ENCODE assay signal across 22 cellular contexts in genomic region chr3:175186511-175186910, GRCh38.
"Had no signal": no experiment of that assay in that cellular context is flagged by ENCODE, and none has a peak within 500 bp of the region (broad histone marks: within the 10 kb centered on the region; RNA-seq: fewer than 3 reads in every experiment).

No MANE protein-coding gene starts in this region.

- H3K27me3 ChIP-seq: cardiac muscle cell, neutrophil, spleen, tibial nerve, vagina had no signal

- ATAC-seq: activated CD8-positive, alpha-beta memory T cell treated with anti-CD3 and anti-CD28 coated beads, Interleukin-2, amount 10 ng/mL, durations not matched to agents 7 days and 5 days; activated T-cell treated with anti-CD3 and anti-CD28 coated beads, Interleukin-2, amount 50 U/mL, for 4 hours; left colon; naive thymus-derived CD4-positive, alpha-beta T cell; right cardiac atrium; stimulated activated memory B cell treated with anti-CD40 and anti-IgM and Interleukin-4, amounts not matched to agents 10 μg/mL and 1 μg/mL and 100 μg/mL, for 72 hours had no signal

- H3K9me3 ChIP-seq: neutrophil, tibial nerve, vagina had no signal

- DNase-seq: activated CD4-positive, alpha-beta T cell treated with anti-CD3 and anti-CD28 coated beads for 1 hour; activated CD4-positive, alpha-beta T cell treated with anti-CD3 and anti-CD28 coated beads, Interleukin-2, amount 50 U/mL, for 48 hours; activated CD8-positive, alpha-beta memory T cell treated with anti-CD3 and anti-CD28 coated beads, Interleukin-2, amount 10 ng/mL, durations not matched to agents 7 days and 5 days; activated gamma-delta T cell; activated naive CD8-positive, alpha-beta T cell treated with anti-CD3 and anti-CD28 coated beads for 36 hours; activated T-cell treated with anti-CD3 and anti-CD28 coated beads, Interleukin-2, amount 50 U/mL, for 4 hours; anterior cingulate cortex; effector CD8-positive, alpha-beta T cell; hypothalamus; left colon; naive thymus-derived CD4-positive, alpha-beta T cell; right cardiac atrium; spleen; stimulated activated CD4-positive, alpha-beta T cell treated with anti-CD3 and anti-CD28 coated beads, Interleukin-1b, Interleukin-23, amount 100 ng/mL, for 48 hours; T1000 had no signal

- H3K4me1 ChIP-seq: spleen, tibial nerve, vagina had no signal

- H3K27ac ChIP-seq: cardiac muscle cell, coronary artery, neutrophil, spleen, tibial nerve, vagina had no signal

- H3K36me3 ChIP-seq: cardiac muscle cell, neutrophil, spleen, tibial nerve, vagina had no signal

- H3K4me3 ChIP-seq: cardiac muscle cell, coronary artery, lung, spleen, tibial nerve, vagina had no signal
